Comparison of ENCODE assay signal across 1 cellular context in genomic region chr5:16025681-16026080, GRCh38.
TF ChIP-seq lines count a peak whose summit lies in the region.

No MANE protein-coding gene starts in this region.

TF ChIP-seq in SK-N-SH treated with all-trans-retinoic acid at 6 μM for 48 hours, 23 proteins besides CTCF, POLR2A, EP300 and RAD21 (continued from another document):
- TF ChIP-seq ZFP30 (CRISPR knock-in tag; IDR thresholded peaks at IDR 0.05): no peak
- no peak for TF ChIP-seq CSRNP3 (CRISPR knock-in tag; IDR thresholded peaks at IDR 0.05)
- no peak for TF ChIP-seq OSR1 (CRISPR knock-in tag; IDR thresholded peaks at IDR 0.05)
- TF ChIP-seq ARNTL (CRISPR knock-in tag; IDR thresholded peaks at IDR 0.05; ENCODE audit: borderline replicate concordance, low read depth): no peak
- TF ChIP-seq PPARA (CRISPR knock-in tag; IDR thresholded peaks at IDR 0.05; ENCODE audit: borderline replicate concordance): no peak
- no peak for TF ChIP-seq ZNF565 (CRISPR knock-in tag; conservative IDR thresholded peaks at IDR 0.05; ENCODE audit: low read depth)
TF ChIP-seq in SK-N-SH treated with all-trans-retinoic acid at 6 μM for 48 hours: peak in this region for 5.
